In genomic region chr11:75468534-75469340, GRCh38 we compare ENCODE assay signal across 1 cellular context.
TF ChIP-seq lines count a peak whose summit lies in the region.

No MANE protein-coding gene starts in this region.

TF ChIP-seq in GM23338, 12 proteins besides CTCF, POLR2A, EP300 and RAD21 (continued from another document):
- no peak for TF ChIP-seq REST (IDR thresholded peaks at IDR 0.05; ENCODE audit: unreplicated experiment)
- TF ChIP-seq ETS1 (IDR thresholded peaks at IDR 0.05): no peak
- TF ChIP-seq EZH2 (IDR thresholded peaks at IDR 0.05; ENCODE audit: low read depth, unreplicated experiment): no peak
